In genomic region chr12:122020795-122021192, GRCh38 we compare ENCODE assay signal across 9 cellular contexts. TPM values are rescaled to one million over a fixed set of nuclear protein-coding genes. Genes with fewer than 3 reads are reported as not detected.
DNase-seq lines count a peak whose midpoint lies in the region; ATAC-seq lines count a peak whose summit lies in the region.
"Had no signal": no experiment of that assay in that cellular context is flagged by ENCODE, and none has a peak within 500 bp of the region (broad histone marks: within the 10 kb centered on the region; RNA-seq: fewer than 3 reads in every experiment).

No MANE protein-coding gene starts in this region.

- ATAC-seq in stimulated activated naive CD8-positive, alpha-beta T cell treated with anti-CD3 and anti-CD28 coated beads, Interleukin-15, amount 100 ng/mL, for 72 hours, result no peak

- intact Hi-C loops in activated T-helper 1 cell treated with anti-CD3 and anti-CD28 coated beads, Interleukin-12 subunit alpha, Interleukin-12 subunit beta, Interleukin-2, Interleukin-4 antibody, amounts not matched to agents 30 ng/mL and 10 ng/mL and 1 ng/mL, durations not matched to agents 14 hours and 24 hours and 36 hours (cut with micrococcal nuclease), result loop anchor here (5.0 kb wide), 1 partner anchor 62 kb away; no protein-coding TSS in a partner anchor

- peaks cover 14% of the 10 kb centered on the region for H3K4me1 Mint-ChIP-seq in activated T-cell treated with anti-CD3 and anti-CD28 coated beads, Interleukin-2, amount 50 U/mL, for 24 hours (ENCODE audit: low read depth)
- H3K4me1 Mint-ChIP-seq in activated T-helper 1 cell treated with anti-CD3 and anti-CD28 coated beads, Interleukin-12 subunit alpha, Interleukin-12 subunit beta, Interleukin-2, Interleukin-4 antibody, amounts not matched to agents 30 ng/mL and 10 ng/mL and 1 ng/mL, durations not matched to agents 14 hours and 24 hours and 36 hours (ENCODE audit: low read depth), result peaks cover 13% of the 10 kb centered on the region
- H3K4me1 Mint-ChIP-seq in stimulated activated naive CD8-positive, alpha-beta T cell treated with anti-CD3 and anti-CD28 coated beads, Interleukin-15, amount 100 ng/mL, for 72 hours, result peaks cover 18% of the 10 kb centered on the region

- H3K4me3 Mint-ChIP-seq in activated T-cell treated with anti-CD3 and anti-CD28 coated beads, Interleukin-2, amount 50 U/mL, for 24 hours, result peak overlapping the region; percentile 81
- peak overlapping the region; percentile 87 for H3K4me3 Mint-ChIP-seq in activated T-helper 1 cell treated with anti-CD3 and anti-CD28 coated beads, Interleukin-12 subunit alpha, Interleukin-12 subunit beta, Interleukin-2, Interleukin-4 antibody, amounts not matched to agents 30 ng/mL and 10 ng/mL and 1 ng/mL, durations not matched to agents 14 hours and 24 hours and 36 hours
- H3K4me3 Mint-ChIP-seq in stimulated activated naive CD8-positive, alpha-beta T cell treated with anti-CD3 and anti-CD28 coated beads, Interleukin-15, amount 100 ng/mL, for 72 hours, result peak overlapping the region; percentile 80 to 86

- DNase-seq in activated T-cell treated with anti-CD3 and anti-CD28 coated beads, Interleukin-2, amount 50 U/mL, for 24 hours, result no peak
- DNase-seq in activated T-cell treated with anti-CD3 and anti-CD28 coated beads, Interleukin-2, amount 50 U/mL, for 1 hour, result no peak
- no peak for DNase-seq in activated T-helper 1 cell treated with anti-CD3 and anti-CD28 coated beads, Interleukin-12 subunit alpha, Interleukin-12 subunit beta, Interleukin-2, Interleukin-4 antibody, amounts not matched to agents 30 ng/mL and 10 ng/mL and 1 ng/mL, durations not matched to agents 14 hours and 24 hours and 36 hours (ENCODE audit: low spot score)
- no peak for DNase-seq in stimulated activated naive CD8-positive, alpha-beta T cell treated with anti-CD3 and anti-CD28 coated beads, Interleukin-15, amount 100 ng/mL, for 72 hours
- DNase-seq in ecto neural progenitor cell (ENCODE audit: low spot score), result no peak
- no peak for DNase-seq in RPMI8226
- DNase-seq in stimulated activated CD4-positive, alpha-beta T cell treated with anti-CD3 and anti-CD28 coated beads, Interleukin-4, amount 100 ng/mL, for 1 hour, result no peak
- DNase-seq: NCI-H1436 treated with DMSO at 0.1 percent for 48 hours had no signal

- H3K27me3 Mint-ChIP-seq in activated T-cell treated with anti-CD3 and anti-CD28 coated beads, Interleukin-2, amount 50 U/mL, for 24 hours, result peaks cover 21% of the 10 kb centered on the region
- H3K27me3 Mint-ChIP-seq in activated T-helper 1 cell treated with anti-CD3 and anti-CD28 coated beads, Interleukin-12 subunit alpha, Interleukin-12 subunit beta, Interleukin-2, Interleukin-4 antibody, amounts not matched to agents 30 ng/mL and 10 ng/mL and 1 ng/mL, durations not matched to agents 14 hours and 24 hours and 36 hours (ENCODE audit: insufficient read depth), result peaks cover 32% of the 10 kb centered on the region
- H3K27me3 Mint-ChIP-seq in stimulated activated naive CD8-positive, alpha-beta T cell treated with anti-CD3 and anti-CD28 coated beads, Interleukin-15, amount 100 ng/mL, for 72 hours, result peaks cover 28% of the 10 kb centered on the region

- H3K4me3 ChIP-seq in iPS-18c (ENCODE audit: insufficient read depth, low read depth, low read length), result peak overlapping the region; percentile 70

- H3K9me3 ChIP-seq in iPS-18c (ENCODE audit: control insufficient read depth, insufficient read depth, low read length), result no peaks in the 10 kb centered on the region

- H3K36me3 Mint-ChIP-seq in activated T-cell treated with anti-CD3 and anti-CD28 coated beads, Interleukin-2, amount 50 U/mL, for 24 hours (ENCODE audit: low read depth), result peaks cover 5% of the 10 kb centered on the region
- H3K36me3 Mint-ChIP-seq in activated T-helper 1 cell treated with anti-CD3 and anti-CD28 coated beads, Interleukin-12 subunit alpha, Interleukin-12 subunit beta, Interleukin-2, Interleukin-4 antibody, amounts not matched to agents 30 ng/mL and 10 ng/mL and 1 ng/mL, durations not matched to agents 14 hours and 24 hours and 36 hours (ENCODE audit: low read depth), result peaks cover 4% of the 10 kb centered on the region

- H3K9me3 Mint-ChIP-seq in activated T-cell treated with anti-CD3 and anti-CD28 coated beads, Interleukin-2, amount 50 U/mL, for 24 hours, result no peaks in the 10 kb centered on the region
- H3K9me3 Mint-ChIP-seq in activated T-helper 1 cell treated with anti-CD3 and anti-CD28 coated beads, Interleukin-12 subunit alpha, Interleukin-12 subunit beta, Interleukin-2, Interleukin-4 antibody, amounts not matched to agents 30 ng/mL and 10 ng/mL and 1 ng/mL, durations not matched to agents 14 hours and 24 hours and 36 hours, result peaks cover 10% of the 10 kb centered on the region
- no peaks in the 10 kb centered on the region for H3K9me3 Mint-ChIP-seq in stimulated activated naive CD8-positive, alpha-beta T cell treated with anti-CD3 and anti-CD28 coated beads, Interleukin-15, amount 100 ng/mL, for 72 hours

- no peak overlapping the region for H3K27ac Mint-ChIP-seq in activated T-cell treated with anti-CD3 and anti-CD28 coated beads, Interleukin-2, amount 50 U/mL, for 24 hours
- peak overlapping the region; percentile 65 for H3K27ac Mint-ChIP-seq in activated T-helper 1 cell treated with anti-CD3 and anti-CD28 coated beads, Interleukin-12 subunit alpha, Interleukin-12 subunit beta, Interleukin-2, Interleukin-4 antibody, amounts not matched to agents 30 ng/mL and 10 ng/mL and 1 ng/mL, durations not matched to agents 14 hours and 24 hours and 36 hours
- H3K27ac Mint-ChIP-seq in stimulated activated naive CD8-positive, alpha-beta T cell treated with anti-CD3 and anti-CD28 coated beads, Interleukin-15, amount 100 ng/mL, for 72 hours, result peak overlapping the region in 1 of 2 donors; percentile 76

RNA-seq across cellular contexts. Expression of gene BCL7A, which starts 0.9 kb away (rescaled TPM):
- total RNA-seq in activated T-helper 1 cell treated with anti-CD3 and anti-CD28 coated beads, Interleukin-12 subunit alpha, Interleukin-12 subunit beta, Interleukin-2, Interleukin-4 antibody, amounts not matched to agents 30 ng/mL and 10 ng/mL and 1 ng/mL, durations not matched to agents 14 hours and 24 hours and 36 hours, result 9.7 and 13.0 TPM in 2 replicates

RNA-seq across cellular contexts. Expression of gene MLXIP, which starts 57.8 kb away (rescaled TPM):
- total RNA-seq in activated T-helper 1 cell treated with anti-CD3 and anti-CD28 coated beads, Interleukin-12 subunit alpha, Interleukin-12 subunit beta, Interleukin-2, Interleukin-4 antibody, amounts not matched to agents 30 ng/mL and 10 ng/mL and 1 ng/mL, durations not matched to agents 14 hours and 24 hours and 36 hours, result 59.0 and 62.1 TPM in 2 replicates
